Comparison of ENCODE assay signal across 8 cellular contexts in genomic region chr21:17512245-17513213, GRCh38. TPM values are rescaled to one million over a fixed set of nuclear protein-coding genes. Genes with fewer than 3 reads are reported as not detected.
DNase-seq lines count a peak whose midpoint lies in the region; ATAC-seq and TF ChIP-seq lines count a peak whose summit lies in the region.

CXADR (plus strand) TSS chr21:17513043; CDS start chr21:17513130, 87 bp downstream.

- peak within 1 kb of the TSS; percentile 36 for H3K4me3 ChIP-seq in AG10803 (ENCODE audit: low read length)

- DNase-seq in AG10803 (ENCODE audit: low read depth) (no peak), NCI-H748 treated with DMSO at 0.1 percent for 48 hours (lab: John Stamatoyannopoulos, UW) (peak; percentile 76), activated T-cell treated with anti-CD3 and anti-CD28 coated beads for 48 hours (ENCODE audit: low read depth) (peak; percentile 71), naive B cell (peak; percentile 16)

- peaks cover 0 to 13% (median 2%) of the 10 kb centered on the region in 7 donors for H3K9me3 Mint-ChIP-seq in naive B cell
- no peaks in the 10 kb centered on the region for H3K9me3 Mint-ChIP-seq in stimulated activated memory B cell treated with anti-CD40 and anti-IgM and Interleukin-4, amounts not matched to agents 10 μg/mL and 1 μg/mL and 100 μg/mL, for 72 hours

- H3K36me3 Mint-ChIP-seq in naive B cell: peaks cover 0 to 10% of the 10 kb centered on the region in 2 donors
- H3K36me3 Mint-ChIP-seq in stimulated activated memory B cell treated with anti-CD40 and anti-IgM and Interleukin-4, amounts not matched to agents 10 μg/mL and 1 μg/mL and 100 μg/mL, for 72 hours: no peaks in the 10 kb centered on the region

- peak within 1 kb of the TSS in 2 of 6 donors; percentile 38 to 79 for H3K27ac Mint-ChIP-seq in naive B cell
- H3K27ac Mint-ChIP-seq in stimulated activated memory B cell treated with anti-CD40 and anti-IgM and Interleukin-4, amounts not matched to agents 10 μg/mL and 1 μg/mL and 100 μg/mL, for 72 hours: no peak within 1 kb of the TSS

- peak; percentile 18; the same call in 1 of the 2 replicates for TF ChIP-seq CTCF in AG10803 (conservative IDR thresholded peaks at IDR 0.05; ENCODE audit: low read length)

- ATAC-seq in GM19324 (IDR thresholded peaks at IDR 0.05; ENCODE audit: low FRiP score, unreplicated experiment): peak; percentile 78
- ATAC-seq in HG03457 (IDR thresholded peaks at IDR 0.05; ENCODE audit: unreplicated experiment): peak; percentile 74
- ATAC-seq in esophagus mucosa: peak; percentile 96
- peak; percentile 77 to 79 for ATAC-seq in naive B cell (ENCODE audit: low read depth in 2 of 2)
- ATAC-seq in stimulated activated memory B cell treated with anti-CD40 and anti-IgM and Interleukin-4, amounts not matched to agents 10 μg/mL and 1 μg/mL and 100 μg/mL, for 72 hours: peak; percentile 89

- peaks cover 14 to 21% (median 18%) of the 10 kb centered on the region in 3 donors for H3K4me1 Mint-ChIP-seq in naive B cell
- peaks cover 17% of the 10 kb centered on the region for H3K4me1 Mint-ChIP-seq in stimulated activated memory B cell treated with anti-CD40 and anti-IgM and Interleukin-4, amounts not matched to agents 10 μg/mL and 1 μg/mL and 100 μg/mL, for 72 hours

- peak within 1 kb of the TSS; percentile 80 to 94 (median 88) for H3K4me3 Mint-ChIP-seq in naive B cell
- peak within 1 kb of the TSS; percentile 84 for H3K4me3 Mint-ChIP-seq in stimulated activated memory B cell treated with anti-CD40 and anti-IgM and Interleukin-4, amounts not matched to agents 10 μg/mL and 1 μg/mL and 100 μg/mL, for 72 hours

- H3K27me3 Mint-ChIP-seq in naive B cell: peaks cover 30 to 63% (median 40%) of the 10 kb centered on the region in 3 donors
- H3K27me3 Mint-ChIP-seq in stimulated activated memory B cell treated with anti-CD40 and anti-IgM and Interleukin-4, amounts not matched to agents 10 μg/mL and 1 μg/mL and 100 μg/mL, for 72 hours: peaks cover 46% of the 10 kb centered on the region

RNA-seq across cellular contexts. Expression of gene CXADR, which starts in this region (rescaled TPM):
- 34.9 TPM for total RNA-seq in esophagus mucosa
- not detected for polyA plus RNA-seq in naive B cell (ENCODE audit: low read depth in 6 of 6)

Comparison
In these comparisons a context has a peak if more than half of its experiments do, and no peak if none do; other contexts are left out.
1. Peak in DNase-seq and ATAC-seq in naive B cell; RNA of the gene not detected or under 1 TPM.